In the genomic region with DNA sequence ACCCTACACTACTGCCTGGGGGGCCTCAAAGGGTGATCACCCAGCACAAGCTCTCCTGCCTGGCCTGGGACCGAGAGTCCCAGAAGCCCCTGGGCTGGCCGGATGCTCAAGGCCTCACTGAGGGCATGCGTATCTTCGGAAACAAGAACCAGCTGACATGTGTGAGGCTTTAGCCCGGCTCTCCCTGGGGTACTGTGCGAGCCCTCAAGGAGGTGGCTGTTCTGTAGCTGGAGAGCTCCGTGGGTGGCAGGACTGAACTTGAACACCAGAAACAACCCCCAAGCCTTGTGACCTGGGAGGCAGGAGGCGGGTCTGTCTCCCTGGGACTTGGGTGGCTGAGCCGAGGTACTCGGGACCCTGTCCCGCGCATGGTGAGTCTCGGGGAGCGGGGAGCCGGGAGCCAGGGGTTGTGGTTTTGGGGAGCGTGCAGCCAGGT, we compare ENCODE assay signal across 20 cellular contexts. TPM values are rescaled to one million over a fixed set of nuclear protein-coding genes. Genes with fewer than 3 reads are reported as not detected.
"Had no signal": no experiment of that assay in that cellular context is flagged by ENCODE, and none has a peak within 500 bp of the region (broad histone marks: within the 10 kb centered on the region; RNA-seq: fewer than 3 reads in every experiment).

No MANE protein-coding gene starts in this region.

- H3K27ac Mint-ChIP-seq: activated CD4-positive, alpha-beta memory T cell treated with anti-CD3 and anti-CD28 coated beads for 36 hours; activated CD4-positive, alpha-beta T cell treated with anti-CD3 and anti-CD28 coated beads for 36 hours; activated naive CD8-positive, alpha-beta T cell treated with anti-CD3 and anti-CD28 coated beads for 36 hours; activated T-helper 1 cell treated with anti-CD3 and anti-CD28 coated beads, Interleukin-12 subunit alpha, Interleukin-12 subunit beta, Interleukin-2, Interleukin-4 antibody, amounts not matched to agents 30 ng/mL and 10 ng/mL and 1 ng/mL, durations not matched to agents 14 hours and 24 hours and 36 hours; dendritic cell treated with granulocyte-macrophage colony-stimulating factor and Interleukin-4, amounts not matched to agents 40 ng/mL and 50 ng/mL, for 4 days; natural killer cell had no signal

- H3K36me3 Mint-ChIP-seq: activated CD4-positive, alpha-beta memory T cell treated with anti-CD3 and anti-CD28 coated beads for 36 hours; activated naive CD8-positive, alpha-beta T cell treated with anti-CD3 and anti-CD28 coated beads for 36 hours; natural killer cell had no signal

- H3K9me3 Mint-ChIP-seq: dendritic cell treated with granulocyte-macrophage colony-stimulating factor and Interleukin-4, amounts not matched to agents 40 ng/mL and 50 ng/mL, for 4 days had no signal

- H3K36me3 ChIP-seq: lower lobe of right lung, upper lobe of left lung, WERI-Rb-1 had no signal

- H3K27ac ChIP-seq: lower lobe of right lung, upper lobe of left lung, WERI-Rb-1 had no signal

- DNase-seq: activated CD4-positive, alpha-beta memory T cell treated with anti-CD3 and anti-CD28 coated beads for 36 hours; activated CD4-positive, alpha-beta T cell treated with anti-CD3 and anti-CD28 coated beads for 36 hours; activated naive CD8-positive, alpha-beta T cell treated with anti-CD3 and anti-CD28 coated beads for 36 hours; activated T-cell treated with anti-CD3 and anti-CD28 coated beads for 4 hours; amniotic stem cell; effector CD8-positive, alpha-beta T cell; lower lobe of right lung; natural killer cell; occipital lobe; posterior cingulate gyrus; retina; stimulated activated naive CD8-positive, alpha-beta T cell treated with anti-CD3 and anti-CD28 coated beads, Interleukin-15, amount 100 ng/mL, for 72 hours; T-helper 2 cell; WERI-Rb-1 had no signal

- H3K4me3 ChIP-seq: lower lobe of right lung, upper lobe of left lung had no signal

- H3K4me3 Mint-ChIP-seq: activated CD4-positive, alpha-beta memory T cell treated with anti-CD3 and anti-CD28 coated beads for 36 hours; activated CD4-positive, alpha-beta T cell treated with anti-CD3 and anti-CD28 coated beads for 36 hours; activated naive CD8-positive, alpha-beta T cell treated with anti-CD3 and anti-CD28 coated beads for 36 hours; activated T-helper 1 cell treated with anti-CD3 and anti-CD28 coated beads, Interleukin-12 subunit alpha, Interleukin-12 subunit beta, Interleukin-2, Interleukin-4 antibody, amounts not matched to agents 30 ng/mL and 10 ng/mL and 1 ng/mL, durations not matched to agents 14 hours and 24 hours and 36 hours; dendritic cell treated with granulocyte-macrophage colony-stimulating factor and Interleukin-4, amounts not matched to agents 40 ng/mL and 50 ng/mL, for 4 days; natural killer cell; stimulated activated naive CD8-positive, alpha-beta T cell treated with anti-CD3 and anti-CD28 coated beads, Interleukin-15, amount 100 ng/mL, for 72 hours had no signal

- ATAC-seq: activated CD4-positive, alpha-beta T cell treated with anti-CD3 and anti-CD28 coated beads for 36 hours; esophagus mucosa; lower lobe of right lung; natural killer cell had no signal

- H3K9me3 ChIP-seq: lower lobe of right lung, upper lobe of left lung had no signal

- H3K27me3 ChIP-seq: upper lobe of left lung had no signal

- H3K4me1 ChIP-seq: lower lobe of right lung had no signal

RNA-seq across cellular contexts. Expression of gene DPEP1, which starts 7.0 kb away (rescaled TPM):
- total RNA-seq: activated CD4-positive, alpha-beta memory T cell treated with anti-CD3 and anti-CD28 coated beads for 36 hours; activated CD4-positive, alpha-beta T cell treated with anti-CD3 and anti-CD28 coated beads for 36 hours; activated T-helper 1 cell treated with anti-CD3 and anti-CD28 coated beads, Interleukin-12 subunit alpha, Interleukin-12 subunit beta, Interleukin-2, Interleukin-4 antibody, amounts not matched to agents 30 ng/mL and 10 ng/mL and 1 ng/mL, durations not matched to agents 14 hours and 24 hours and 36 hours; chondrocyte; esophagus mucosa; natural killer cell; skeletal muscle tissue had no signal

RNA-seq across cellular contexts. Expression of gene CPNE7, which starts 44.9 kb away (rescaled TPM):
- total RNA-seq: skeletal muscle tissue had no signal
